8 cellular contexts compared by ENCODE assay signal in genomic region chr3:129605593-129606521, GRCh38. TPM values are rescaled to one million over a fixed set of nuclear protein-coding genes. Genes with fewer than 3 reads are reported as not detected.
DNase-seq lines count a peak whose midpoint lies in the region; ATAC-seq and TF ChIP-seq lines count a peak whose summit lies in the region.

No MANE protein-coding gene starts in this region.

- H3K36me3 Mint-ChIP-seq in osteocyte (ENCODE audit: unreplicated experiment), result no peaks in the 10 kb centered on the region

- H3K36me3 ChIP-seq in gastroesophageal sphincter, result no peaks in the 10 kb centered on the region

- peaks cover 24% of the 10 kb centered on the region for H3K27me3 ChIP-seq in gastroesophageal sphincter

- H3K4me1 ChIP-seq in gastroesophageal sphincter, result peaks cover 0 to 89% (median 33%) of the 10 kb centered on the region in 3 donors

- no peak for TF ChIP-seq EP300 in gastroesophageal sphincter (IDR thresholded peaks at IDR 0.05)

- no peaks in the 10 kb centered on the region for H3K27me3 Mint-ChIP-seq in osteocyte (ENCODE audit: unreplicated experiment)

- TF ChIP-seq POLR2A in gastroesophageal sphincter (IDR thresholded peaks at IDR 0.05), result no peak

- DNase-seq in NCI-H748 (lab: John Stamatoyannopoulos, UW; ENCODE audit: unreplicated experiment) (peak; percentile 66), NCI-H748 treated with DMSO at 0.1 percent for 48 hours (lab: John Stamatoyannopoulos, UW) (no peak), NOMO-1 treated with DMSO at 0.1 percent for 48 hours (lab: John Stamatoyannopoulos, UW; ENCODE audit: unreplicated experiment) (peak; percentile 82), osteocyte (ENCODE audit: extremely low spot score, unreplicated experiment) (no peak), COLO829 (ENCODE audit: low spot score) (no peak)
- peak in 3 of 4 experiments; percentile 4 to 43 (median 30) for DNase-seq in activated naive CD4-positive, alpha-beta T cell (lab: John Stamatoyannopoulos, UW)

- TF ChIP-seq CTCF in gastroesophageal sphincter (IDR thresholded peaks at IDR 0.05) (no peak), osteocyte (IDR thresholded peaks at IDR 0.05) (no peak)

- H3K4me3 ChIP-seq in gastroesophageal sphincter, result peak overlapping the region; percentile 36 to 71

- H3K4me3 Mint-ChIP-seq in osteocyte (ENCODE audit: unreplicated experiment), result peak overlapping the region; percentile 97

- ATAC-seq in gastroesophageal sphincter (peak; percentile 11), HG03097 (IDR thresholded peaks at IDR 0.05; ENCODE audit: low FRiP score, unreplicated experiment) (no peak)

- no peaks in the 10 kb centered on the region for H3K9me3 Mint-ChIP-seq in osteocyte (ENCODE audit: unreplicated experiment)

- H3K4me1 Mint-ChIP-seq in osteocyte (ENCODE audit: unreplicated experiment), result peaks cover 71% of the 10 kb centered on the region

- H3K9me3 ChIP-seq in gastroesophageal sphincter, result no peaks in the 10 kb centered on the region

- H3K27ac ChIP-seq in gastroesophageal sphincter, result peak overlapping the region; percentile 49 to 86 (median 84)

- no CpG with 5 or more reads among the region's 120 CpGs for WGBS in gastroesophageal sphincter (ENCODE audit: low coverage in 1 of 2), 2 donors

- peak overlapping the region; percentile 93 for H3K27ac Mint-ChIP-seq in osteocyte (ENCODE audit: unreplicated experiment)

RNA-seq across cellular contexts. Expression of gene PLXND1, which starts 0.6 kb away (rescaled TPM):
- total RNA-seq in gastroesophageal sphincter (10 to 100 TPM; 45.0 to 77.9 (median 61.5) TPM), osteocyte (316 and 358 TPM in 2 replicates)

Comparison
In these comparisons a context has a peak if more than half of its experiments do, and no peak if none do; other contexts are left out.
1. DNase-seq: peak in NCI-H748 (single experiment), NOMO-1 treated with DMSO at 0.1 percent for 48 hours (single experiment) and activated naive CD4-positive, alpha-beta T cell (3 of 4); none in NCI-H748 treated with DMSO at 0.1 percent for 48 hours (single experiment), osteocyte (single experiment) and COLO829 (single experiment).